In the genomic region with DNA sequence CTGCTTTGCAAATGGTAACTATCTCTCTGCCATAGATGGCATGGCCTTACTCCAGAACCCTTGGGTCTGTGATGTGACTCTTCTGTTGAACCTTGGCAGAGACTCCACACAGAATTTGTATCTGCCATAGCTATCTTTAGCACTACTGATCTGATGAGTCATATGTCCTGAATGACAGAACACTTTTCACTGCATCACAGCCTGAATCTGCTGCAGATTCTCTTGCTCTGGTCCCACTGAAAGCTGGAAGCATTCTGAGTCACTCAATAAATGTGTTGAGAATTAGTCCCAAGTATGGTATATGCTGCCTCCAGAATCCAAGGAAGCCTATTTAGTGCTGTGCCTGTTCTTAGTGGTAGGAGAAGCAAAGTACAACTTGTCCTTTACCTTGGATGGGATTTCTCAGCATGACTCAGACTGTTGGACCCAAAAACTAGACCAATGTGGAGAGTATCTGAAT, we compare ENCODE assay signal across 1 cellular context.
TF ChIP-seq lines count a peak whose summit lies in the region.

No MANE protein-coding gene starts in this region.

TF ChIP-seq in WTC11, 78 proteins besides CTCF, POLR2A, EP300 and RAD21 (continued from another document):
- TF ChIP-seq ATF2 (CRISPR knock-in tag; IDR thresholded peaks at IDR 0.05; ENCODE audit: borderline replicate concordance, low read depth) (no peak), GABPB1 (CRISPR knock-in tag; IDR thresholded peaks at IDR 0.05) (no peak), ARID4B (CRISPR knock-in tag; IDR thresholded peaks at IDR 0.05; ENCODE audit: borderline replicate concordance) (no peak), PRDM15 (CRISPR knock-in tag; IDR thresholded peaks at IDR 0.05) (no peak), ZNF532 (CRISPR knock-in tag; IDR thresholded peaks at IDR 0.05; ENCODE audit: borderline replicate concordance) (no peak), SP1 (CRISPR knock-in tag; conservative IDR thresholded peaks at IDR 0.05) (no peak), FOXJ3 (CRISPR knock-in tag; IDR thresholded peaks at IDR 0.05; ENCODE audit: borderline replicate concordance) (no peak), MYBL2 (CRISPR knock-in tag; IDR thresholded peaks at IDR 0.05) (no peak), CDX4 (CRISPR knock-in tag; IDR thresholded peaks at IDR 0.05; ENCODE audit: borderline replicate concordance) (no peak)
- TF ChIP-seq, protein P1, sequence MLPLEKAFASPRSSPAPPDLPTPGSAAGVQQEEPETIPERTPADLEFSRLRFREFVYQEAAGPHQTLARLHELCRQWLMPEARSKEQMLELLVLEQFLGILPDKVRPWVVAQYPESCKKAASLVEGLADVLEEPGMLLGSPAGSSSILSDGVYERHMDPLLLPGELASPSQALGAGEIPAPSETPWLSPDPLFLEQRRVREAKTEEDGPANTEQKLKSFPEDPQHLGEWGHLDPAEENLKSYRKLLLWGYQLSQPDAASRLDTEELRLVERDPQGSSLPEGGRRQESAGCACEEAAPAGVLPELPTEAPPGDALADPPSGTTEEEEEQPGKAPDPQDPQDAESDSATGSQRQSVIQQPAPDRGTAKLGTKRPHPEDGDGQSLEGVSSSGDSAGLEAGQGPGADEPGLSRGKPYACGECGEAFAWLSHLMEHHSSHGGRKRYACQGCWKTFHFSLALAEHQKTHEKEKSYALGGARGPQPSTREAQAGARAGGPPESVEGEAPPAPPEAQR (CRISPR knock-in tag; IDR thresholded peaks at IDR 0.05): no peak
